1 cellular context compared by ENCODE assay signal in genomic region chr22:24230911-24231656, GRCh38.
TF ChIP-seq lines count a peak whose summit lies in the region.

No MANE protein-coding gene starts in this region.

TF ChIP-seq in H1, 55 proteins besides CTCF, POLR2A, EP300 and RAD21:
- TF ChIP-seq ZNF274 (IDR thresholded peaks at IDR 0.05; ENCODE audit: borderline replicate concordance, extremely low read depth, low read length) (no peak), SIN3A (conservative IDR thresholded peaks at IDR 0.05 in 1 of 2, IDR thresholded peaks at IDR 0.05 in 1 of 2; ENCODE audit: low read depth in 1 of 2, low read length in 2 of 2) (0 out of 4 replicates have a peak, but pooled peaks of 1 of the 2 experiments have one; percentile 35)
TF ChIP-seq in H1: peak in this region for 1.
